12 cellular contexts compared by ENCODE assay signal in the genomic region with DNA sequence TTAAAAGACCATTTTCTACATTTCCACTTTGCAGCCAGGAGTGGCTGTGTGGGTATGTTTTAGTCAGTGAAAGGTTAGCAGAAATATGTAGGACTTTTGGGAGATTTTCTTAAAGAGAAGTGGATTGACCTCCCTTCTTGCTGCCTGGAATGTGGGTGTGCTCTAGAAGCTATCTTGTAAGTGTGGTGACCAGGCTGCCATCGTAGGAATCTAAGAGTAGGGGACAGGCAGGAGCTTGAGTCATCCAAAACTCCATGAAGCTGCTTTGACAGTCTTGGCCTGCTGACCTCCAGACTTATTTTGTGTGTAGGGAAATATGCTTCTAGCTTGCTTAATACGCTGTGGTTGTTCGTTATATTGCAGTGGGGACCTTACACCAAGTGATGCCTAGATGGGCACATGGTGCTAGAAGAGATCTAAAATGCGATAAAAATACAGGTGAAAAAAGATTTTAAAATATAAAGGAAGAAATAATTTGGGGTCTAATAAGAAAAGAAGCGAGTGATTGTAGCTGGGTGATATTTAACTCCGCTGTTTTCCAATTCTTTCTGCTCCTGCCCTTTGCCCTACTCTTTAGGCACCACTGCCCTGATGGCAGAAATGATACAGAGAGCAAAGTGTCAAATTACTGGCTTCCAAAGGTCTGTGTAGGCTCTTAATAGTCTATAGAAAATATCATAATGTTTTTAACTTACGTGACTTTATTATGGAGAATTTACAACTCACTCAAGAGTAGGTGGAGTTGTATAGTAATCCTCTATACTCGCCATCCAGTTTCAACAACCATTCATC.
DNase-seq lines count a peak whose midpoint lies in the region; ATAC-seq, FAIRE-seq and TF ChIP-seq lines count a peak whose summit lies in the region.
"Had no signal": no experiment of that assay in that cellular context is flagged by ENCODE, and none has a peak within 500 bp of the region (broad histone marks: within the 10 kb centered on the region; RNA-seq: fewer than 3 reads in every experiment).

No MANE protein-coding gene starts in this region.

- no peak overlapping the region for H3K27ac ChIP-seq in liver (ENCODE audit: low read depth in 1 of 2, low read length in 2 of 2)
- H3K27ac ChIP-seq in HepG2 (ENCODE audit: extremely low read length, insufficient read depth, low read length), result no peak overlapping the region
- H3K27ac ChIP-seq in mesendoderm (ENCODE audit: low read depth, low read length), result no peak overlapping the region

- peak overlapping the region; percentile 12 for H3K18ac ChIP-seq in mesendoderm (ENCODE audit: low read length)

- no peak overlapping the region for H3K4me3 ChIP-seq in liver (ENCODE audit: low read depth in 1 of 3, low read length in 3 of 3)
- no peak overlapping the region for H3K4me3 ChIP-seq in HepG2 (replicated peaks in 1 of 3; ENCODE audit: insufficient read depth in 1 of 3, low read depth in 2 of 3, low read length in 3 of 3)
- H3K4me3 ChIP-seq in mesendoderm (ENCODE audit: low read length), result no peak overlapping the region

- ATAC-seq in HepG2, result no peak

- no peak overlapping the region for H3K4ac ChIP-seq in mesendoderm (ENCODE audit: low read depth, low read length)

- POLR2A ChIA-PET in HepG2 (lab: Yijun Ruan, JAX), result no interaction called here

- H4K20me1 ChIP-seq in HepG2 (ENCODE audit: insufficient read depth, low read length), result no peaks in the 10 kb centered on the region

- intact Hi-C loops in HepG2 (cut with micrococcal nuclease; ENCODE audit: unreplicated experiment), result no loop called here

- H3K4me1 ChIP-seq in liver (ENCODE audit: control insufficient read depth in 4 of 4, insufficient read depth in 4 of 4, low read length in 3 of 4), result peaks cover 2 to 18% (median 13%) of the 10 kb centered on the region in 4 donors
- H3K4me1 ChIP-seq in HepG2 (ENCODE audit: insufficient read depth, low read length), result no peaks in the 10 kb centered on the region
- peaks cover 2% of the 10 kb centered on the region for H3K4me1 ChIP-seq in mesendoderm (ENCODE audit: control insufficient read depth, low read depth, low read length)

- no peak overlapping the region for H2BK15ac ChIP-seq in mesendoderm (replicated peaks; ENCODE audit: low read depth)

- DNase-seq in HepG2 (ENCODE audit: low spot score) (no peak), chondrocyte (ENCODE audit: low spot score) (no peak), mesendoderm (peak; percentile 23), urothelium cell line (ENCODE audit: low spot score) (peak; percentile 30), UCSD-AML1 (lab: John Stamatoyannopoulos, UW; ENCODE audit: unreplicated experiment) (no peak), cerebellar cortex (ENCODE audit: low spot score) (no peak), DMS53 (lab: John Stamatoyannopoulos, UW) (no peak)
- DNase-seq: ACHN; activated effector memory CD4-positive, alpha-beta T cell treated with anti-CD3 and anti-CD28 coated beads, Interleukin-2, amount 50 U/mL, for 16 hours; stimulated activated CD4-positive, alpha-beta T cell treated with anti-CD3 and anti-CD28 coated beads, Interleukin-4, amount 100 ng/mL, for 4 hours had no signal

- H3K27me3 ChIP-seq in liver (ENCODE audit: control insufficient read depth in 4 of 4, insufficient read depth in 4 of 4, low read length in 3 of 4) (no peaks in the 10 kb centered on the region), HepG2 (ENCODE audit: control insufficient read depth in 1 of 2, insufficient read depth in 2 of 2, low read length in 2 of 2) (no peaks in the 10 kb centered on the region), mesendoderm (ENCODE audit: insufficient read depth, low read length, poor library complexity) (no peaks in the 10 kb centered on the region)

- no peaks in the 10 kb centered on the region for H3K79me2 ChIP-seq in HepG2 (ENCODE audit: insufficient read depth, low read length)
- no peaks in the 10 kb centered on the region for H3K79me2 ChIP-seq in mesendoderm (ENCODE audit: control insufficient read depth, insufficient read depth, low read length)

- no peak overlapping the region for H4K5ac ChIP-seq in mesendoderm (ENCODE audit: low read length)

- H3K4me3 Mint-ChIP-seq in chondrocyte (ENCODE audit: unreplicated experiment), result no peak overlapping the region

- H3K9me3 ChIP-seq in liver (ENCODE audit: control insufficient read depth in 4 of 4, low read length in 3 of 4), result no peaks in the 10 kb centered on the region
- H3K9me3 ChIP-seq in HepG2 (ENCODE audit: low read length), result no peaks in the 10 kb centered on the region

- H3K4me1 Mint-ChIP-seq in chondrocyte (ENCODE audit: low read depth), result peaks cover 67% of the 10 kb centered on the region

- H3K79me1 ChIP-seq in mesendoderm (ENCODE audit: low read length), result no peaks in the 10 kb centered on the region

- H3K27me3 Mint-ChIP-seq in chondrocyte (ENCODE audit: low read depth), result no peaks in the 10 kb centered on the region

- H2BK120ac ChIP-seq in mesendoderm (ENCODE audit: low read depth, low read length), result no peak overlapping the region

- CTCF ChIA-PET in HepG2 (lab: Yijun Ruan, JAX; ENCODE audit: low intra/inter-chr PET ratio, low total read pairs), result no interaction called here

- H2BK5ac ChIP-seq in mesendoderm (ENCODE audit: low read length), result no peak overlapping the region

- no peak overlapping the region for H4K8ac ChIP-seq in mesendoderm (ENCODE audit: low read depth, low read length)

- FAIRE-seq in HepG2 (lab: Jason Lieb, UNC), result no peak
- no peak for FAIRE-seq in urothelium cell line (lab: Jason Lieb, UNC)
- FAIRE-seq: GM18507 had no signal

- no peaks in the 10 kb centered on the region for H3K36me3 ChIP-seq in liver (ENCODE audit: control insufficient read depth in 4 of 4, insufficient read depth in 3 of 4, low read depth in 1 of 4, low read length in 3 of 4)
- H3K36me3 ChIP-seq in HepG2 (replicated peaks in 1 of 2; ENCODE audit: control insufficient read depth in 1 of 2, insufficient read depth in 2 of 2, low read length in 2 of 2), result no peaks in the 10 kb centered on the region
- H3K36me3 ChIP-seq in mesendoderm (ENCODE audit: control insufficient read depth, insufficient read depth, low read length), result no peaks in the 10 kb centered on the region

- TF ChIP-seq POLR2A in HepG2 (IDR thresholded peaks at IDR 0.05; ENCODE audit: insufficient read depth in 1 of 2, low read depth in 2 of 2, low read length in 2 of 2), result no peak

- no TSS peak for BruUV-seq in HepG2 (replicated peaks; lab: Mats Ljungman, UMichigan)

- in situ Hi-C loops in HepG2 (cut with HindIII; ENCODE audit: extremely low pct_ligation_motif_present, low pct_unique_long_range_greater_than_20kb), result no loop called here

- TF ChIP-seq EP300 in HepG2 (IDR thresholded peaks at IDR 0.05; ENCODE audit: low read depth in 2 of 2, low read length in 2 of 2), result no peak
- no peak for TF ChIP-seq EP300 in HepG2 (CRISPR knock-in tag; IDR thresholded peaks at IDR 0.05; ENCODE audit: borderline replicate concordance)

- H2AK5ac ChIP-seq in mesendoderm (ENCODE audit: low read length), result no peak overlapping the region

- no peak for TF ChIP-seq CTCF in liver (IDR thresholded peaks at IDR 0.05; ENCODE audit: low read depth, low read length, missing input control)
- TF ChIP-seq CTCF in HepG2 (CRISPR knock-in tag; IDR thresholded peaks at IDR 0.05), result no peak
- TF ChIP-seq CTCF in chondrocyte (IDR thresholded peaks at IDR 0.05), result no peak

- no peak overlapping the region for H3K23ac ChIP-seq in mesendoderm (ENCODE audit: low read length)

- no peak overlapping the region for H3K9ac ChIP-seq in liver (ENCODE audit: low read depth in 1 of 2, low read length in 2 of 2)
- no peak overlapping the region for H3K9ac ChIP-seq in HepG2 (ENCODE audit: insufficient read depth, low read depth, low read length)
- H3K9ac ChIP-seq in mesendoderm (ENCODE audit: low read length), result no peak overlapping the region

- no peak overlapping the region for H3K4me2 ChIP-seq in HepG2 (ENCODE audit: low read depth, low read length)
- H3K4me2 ChIP-seq in mesendoderm (ENCODE audit: low read length), result no peak overlapping the region

- no peak overlapping the region for H2AFZ ChIP-seq in HepG2 (ENCODE audit: low read length)

- no peaks in the 10 kb centered on the region for H3K36me3 Mint-ChIP-seq in chondrocyte (ENCODE audit: low read depth)

- 84% methylated on average over 8 of the region's 8 CpGs for WGBS in liver
- WGBS in HepG2 (ENCODE audit: low lambda C conversion rate), result 41% methylated on average over 8 of the region's 8 CpGs
- WGBS in mesendoderm (ENCODE audit: extremely low coverage, insufficient coverage, low lambda C conversion rate), result 100% methylated on average over 1 of the region's 8 CpGs

- TF ChIP-seq RAD21 in liver (IDR thresholded peaks at IDR 0.05) (peak in 1 of 2 donors; percentile 7), HepG2 (CRISPR knock-in tag; IDR thresholded peaks at IDR 0.05) (no peak)

- H3K56ac ChIP-seq in mesendoderm (ENCODE audit: low read length), result no peak overlapping the region

- no peaks in the 10 kb centered on the region for H3K9me3 Mint-ChIP-seq in chondrocyte (ENCODE audit: low read depth)

- peak overlapping the region; percentile 84 for H3K27ac Mint-ChIP-seq in chondrocyte (ENCODE audit: unreplicated experiment)

TF ChIP-seq in liver, 16 proteins besides CTCF, POLR2A, EP300 and RAD21 (continues in another document):
- TF ChIP-seq HNF4G (IDR thresholded peaks at IDR 0.05) (no peak), HNF4A (conservative IDR thresholded peaks at IDR 0.05) (peak; percentile 49 to 86), RXRA (IDR thresholded peaks at IDR 0.05) (peak in 1 of 2 donors; percentile 49), JUND (IDR thresholded peaks at IDR 0.05) (peak in 1 of 2 donors; percentile 16)
- TF ChIP-seq, protein P1, sequence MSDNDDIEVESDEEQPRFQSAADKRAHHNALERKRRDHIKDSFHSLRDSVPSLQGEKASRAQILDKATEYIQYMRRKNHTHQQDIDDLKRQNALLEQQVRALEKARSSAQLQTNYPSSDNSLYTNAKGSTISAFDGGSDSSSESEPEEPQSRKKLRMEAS (IDR thresholded peaks at IDR 0.05), result no peak

TF ChIP-seq in HepG2, 621 proteins besides CTCF, POLR2A, EP300 and RAD21 (continues in another document):
- TF ChIP-seq ZNF75D (CRISPR knock-in tag; IDR thresholded peaks at IDR 0.05; ENCODE audit: borderline replicate concordance), result no peak
- TF ChIP-seq TP53 (CRISPR knock-in tag; conservative IDR thresholded peaks at IDR 0.05), result no peak
- TF ChIP-seq SMAD3 (CRISPR knock-in tag; IDR thresholded peaks at IDR 0.05), result no peak
- TF ChIP-seq ZNF547 (CRISPR knock-in tag; IDR thresholded peaks at IDR 0.05), result no peak
- no peak for TF ChIP-seq FOXK1 (CRISPR knock-in tag; IDR thresholded peaks at IDR 0.05; ENCODE audit: borderline replicate concordance, low read depth)
- TF ChIP-seq PHB2 (IDR thresholded peaks at IDR 0.05; ENCODE audit: partially characterized antibody), result no peak
- no peak for TF ChIP-seq ELF3 (CRISPR knock-in tag; IDR thresholded peaks at IDR 0.05)

Comparison
In these comparisons a context has a peak if more than half of its experiments do, and no peak if none do; other contexts are left out.
1. DNase-seq: peak in mesendoderm (single experiment) and urothelium cell line (single experiment); none in HepG2 (single experiment), chondrocyte (single experiment), UCSD-AML1 (single experiment), cerebellar cortex (single experiment) and DMS53 (single experiment).